Comparison of ENCODE assay signal across 8 cellular contexts in the genomic region with DNA sequence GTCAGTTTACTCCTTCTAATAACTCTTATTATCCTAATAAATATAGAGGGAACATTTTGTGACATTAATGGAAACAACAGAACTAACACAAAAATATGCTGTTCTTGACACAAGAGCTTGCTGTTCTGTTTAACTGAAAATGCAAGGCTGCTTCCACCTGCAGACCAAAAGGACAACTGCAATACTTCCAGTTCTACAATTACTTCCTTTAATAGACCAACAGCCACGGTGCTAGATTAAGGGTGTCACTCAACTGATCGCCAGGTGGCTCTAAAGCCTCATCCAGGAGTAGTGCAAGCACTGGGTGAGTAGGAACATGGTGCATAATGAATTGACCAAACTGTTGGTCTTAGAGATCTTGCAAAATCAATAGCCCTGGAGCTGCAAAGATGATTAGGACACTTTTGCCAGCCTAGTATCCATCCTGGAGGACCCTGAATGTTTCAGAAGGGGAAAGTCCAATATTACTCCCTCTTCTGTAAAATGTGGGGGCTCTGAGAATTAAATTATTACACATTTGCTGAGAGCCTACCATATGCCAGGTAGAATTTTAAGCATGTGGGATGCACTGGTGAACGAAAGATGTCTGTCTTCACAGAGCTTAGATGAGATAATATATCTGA.
A peak's percentile ranks its signal among the peaks of the same experiment; 100 is the strongest.
DNase-seq lines count a peak whose midpoint lies in the region; ATAC-seq and TF ChIP-seq lines count a peak whose summit lies in the region.

No MANE protein-coding gene starts in this region.

- no peaks in the 10 kb centered on the region for H3K9me3 Mint-ChIP-seq in activated naive CD8-positive, alpha-beta T cell treated with anti-CD3 and anti-CD28 coated beads, Interleukin-2, amount 50 U/mL, for 24 hours

- DNase-seq in AG09309 (ENCODE audit: low read depth) (no peak), NCI-H146 treated with DMSO at 0.1 percent for 48 hours (lab: John Stamatoyannopoulos, UW; ENCODE audit: unreplicated experiment) (peak; percentile 93), kidney glomerular epithelial cell (lab: John Stamatoyannopoulos, UW) (peak; percentile 93), NCI-H2227 (lab: John Stamatoyannopoulos, UW; ENCODE audit: unreplicated experiment) (no peak)
- DNase-seq in activated naive CD8-positive, alpha-beta T cell treated with anti-CD3 and anti-CD28 coated beads, Interleukin-2, amount 50 U/mL, for 24 hours: no peak
- DNase-seq in activated CD4-positive, CD25-positive, alpha-beta regulatory T cell treated with anti-CD3 and anti-CD28 coated beads, Interleukin-2, amount 50 U/mL, for 72 hours: no peak

- no peak overlapping the region for H3K4me3 Mint-ChIP-seq in activated naive CD8-positive, alpha-beta T cell treated with anti-CD3 and anti-CD28 coated beads, Interleukin-2, amount 50 U/mL, for 24 hours

- H3K36me3 Mint-ChIP-seq in activated naive CD8-positive, alpha-beta T cell treated with anti-CD3 and anti-CD28 coated beads, Interleukin-2, amount 50 U/mL, for 24 hours (ENCODE audit: low read depth): no peaks in the 10 kb centered on the region

- TF ChIP-seq CTCF in AG09309 (IDR thresholded peaks at IDR 0.05; ENCODE audit: control insufficient read depth, insufficient read depth, low read depth, low read length, missing control alignments): peak; percentile 59

- peaks cover 11% of the 10 kb centered on the region for H3K4me1 Mint-ChIP-seq in activated naive CD8-positive, alpha-beta T cell treated with anti-CD3 and anti-CD28 coated beads, Interleukin-2, amount 50 U/mL, for 24 hours

- no peak overlapping the region for H3K27ac Mint-ChIP-seq in activated naive CD8-positive, alpha-beta T cell treated with anti-CD3 and anti-CD28 coated beads, Interleukin-2, amount 50 U/mL, for 24 hours

- no peak overlapping the region for H3K4me3 ChIP-seq in AG09309 (ENCODE audit: control insufficient read depth, low read depth, low read length)

- peaks cover 8% of the 10 kb centered on the region for H3K27me3 Mint-ChIP-seq in activated naive CD8-positive, alpha-beta T cell treated with anti-CD3 and anti-CD28 coated beads, Interleukin-2, amount 50 U/mL, for 24 hours

- ATAC-seq in GM18498 (IDR thresholded peaks at IDR 0.05; ENCODE audit: unreplicated experiment) (peak; percentile 93), HG02884 (IDR thresholded peaks at IDR 0.05; ENCODE audit: unreplicated experiment) (peak; percentile 87)
- peak; percentile 57 for ATAC-seq in activated naive CD8-positive, alpha-beta T cell treated with anti-CD3 and anti-CD28 coated beads, Interleukin-2, amount 50 U/mL, for 24 hours

Comparison
In these comparisons a context has a peak if more than half of its experiments do, and no peak if none do; other contexts are left out.
1. DNase-seq: peak in NCI-H146 treated with DMSO at 0.1 percent for 48 hours (single experiment) and kidney glomerular epithelial cell (single experiment); none in AG09309 (single experiment), activated naive CD8-positive, alpha-beta T cell treated with anti-CD3 and anti-CD28 coated beads, Interleukin-2, amount 50 U/mL, for 24 hours (single experiment), activated CD4-positive, CD25-positive, alpha-beta regulatory T cell treated with anti-CD3 and anti-CD28 coated beads, Interleukin-2, amount 50 U/mL, for 72 hours (single experiment) and NCI-H2227 (single experiment).
2. Peak in every context shown above with its lines, with median percentiles within 50 percentile points of each other: ATAC-seq.